Comparison of ENCODE assay signal across 1 cellular context in the genomic region with DNA sequence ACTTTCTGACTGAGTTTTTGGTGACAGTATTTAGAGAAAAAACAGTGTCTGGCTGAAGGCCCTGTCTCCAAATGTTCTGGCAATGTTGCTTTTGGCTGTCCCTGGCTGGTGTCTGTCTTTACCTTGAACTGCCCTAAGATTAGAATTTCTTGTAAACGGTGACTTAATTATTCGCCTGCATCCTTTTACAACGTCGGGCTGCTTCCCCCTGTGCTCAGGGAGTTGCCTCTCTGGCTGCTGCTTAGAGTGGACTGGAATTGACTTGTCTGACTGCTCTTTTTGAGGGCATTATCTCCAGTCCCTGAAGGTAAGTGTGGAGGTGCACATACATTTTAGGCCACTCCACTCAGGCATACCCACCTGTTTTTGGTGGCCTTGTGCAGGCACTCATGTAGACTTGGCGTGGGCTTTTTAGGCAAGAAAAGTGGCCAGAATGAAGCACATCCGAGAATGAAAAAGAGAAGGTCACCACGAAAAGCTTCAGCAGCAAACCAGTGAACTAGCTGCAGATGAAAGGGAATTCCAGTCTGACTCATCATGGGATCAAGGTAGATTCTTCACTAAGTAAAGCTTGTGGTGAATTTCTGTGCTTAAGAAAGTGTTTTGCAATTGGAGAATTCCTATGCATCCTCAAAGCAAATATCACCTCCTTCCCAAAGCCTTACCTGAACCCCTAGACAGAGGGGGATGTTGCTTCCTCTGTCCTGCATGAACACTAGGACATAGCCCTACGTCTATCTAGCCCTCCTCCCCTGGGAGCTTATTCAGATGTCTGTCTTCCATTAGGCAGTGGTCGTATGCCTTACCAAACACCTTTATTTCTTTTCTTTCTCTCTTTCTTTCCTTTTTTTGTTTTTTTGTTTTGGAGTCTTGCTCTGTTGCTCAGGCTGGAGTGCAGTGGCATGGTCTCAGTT.
TF ChIP-seq lines count a peak whose summit lies in the region.

No MANE protein-coding gene starts in this region.

TF ChIP-seq in WTC11, 78 proteins besides CTCF, POLR2A, EP300 and RAD21 (continued from another document):
- TF ChIP-seq, protein P1, sequence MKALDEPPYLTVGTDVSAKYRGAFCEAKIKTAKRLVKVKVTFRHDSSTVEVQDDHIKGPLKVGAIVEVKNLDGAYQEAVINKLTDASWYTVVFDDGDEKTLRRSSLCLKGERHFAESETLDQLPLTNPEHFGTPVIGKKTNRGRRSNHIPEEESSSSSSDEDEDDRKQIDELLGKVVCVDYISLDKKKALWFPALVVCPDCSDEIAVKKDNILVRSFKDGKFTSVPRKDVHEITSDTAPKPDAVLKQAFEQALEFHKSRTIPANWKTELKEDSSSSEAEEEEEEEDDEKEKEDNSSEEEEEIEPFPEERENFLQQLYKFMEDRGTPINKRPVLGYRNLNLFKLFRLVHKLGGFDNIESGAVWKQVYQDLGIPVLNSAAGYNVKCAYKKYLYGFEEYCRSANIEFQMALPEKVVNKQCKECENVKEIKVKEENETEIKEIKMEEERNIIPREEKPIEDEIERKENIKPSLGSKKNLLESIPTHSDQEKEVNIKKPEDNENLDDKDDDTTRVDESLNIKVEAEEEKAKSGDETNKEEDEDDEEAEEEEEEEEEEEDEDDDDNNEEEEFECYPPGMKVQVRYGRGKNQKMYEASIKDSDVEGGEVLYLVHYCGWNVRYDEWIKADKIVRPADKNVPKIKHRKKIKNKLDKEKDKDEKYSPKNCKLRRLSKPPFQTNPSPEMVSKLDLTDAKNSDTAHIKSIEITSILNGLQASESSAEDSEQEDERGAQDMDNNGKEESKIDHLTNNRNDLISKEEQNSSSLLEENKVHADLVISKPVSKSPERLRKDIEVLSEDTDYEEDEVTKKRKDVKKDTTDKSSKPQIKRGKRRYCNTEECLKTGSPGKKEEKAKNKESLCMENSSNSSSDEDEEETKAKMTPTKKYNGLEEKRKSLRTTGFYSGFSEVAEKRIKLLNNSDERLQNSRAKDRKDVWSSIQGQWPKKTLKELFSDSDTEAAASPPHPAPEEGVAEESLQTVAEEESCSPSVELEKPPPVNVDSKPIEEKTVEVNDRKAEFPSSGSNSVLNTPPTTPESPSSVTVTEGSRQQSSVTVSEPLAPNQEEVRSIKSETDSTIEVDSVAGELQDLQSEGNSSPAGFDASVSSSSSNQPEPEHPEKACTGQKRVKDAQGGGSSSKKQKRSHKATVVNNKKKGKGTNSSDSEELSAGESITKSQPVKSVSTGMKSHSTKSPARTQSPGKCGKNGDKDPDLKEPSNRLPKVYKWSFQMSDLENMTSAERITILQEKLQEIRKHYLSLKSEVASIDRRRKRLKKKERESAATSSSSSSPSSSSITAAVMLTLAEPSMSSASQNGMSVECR (CRISPR knock-in tag; IDR thresholded peaks at IDR 0.05; ENCODE audit: borderline replicate concordance): no peak
- TF ChIP-seq, protein P2, sequence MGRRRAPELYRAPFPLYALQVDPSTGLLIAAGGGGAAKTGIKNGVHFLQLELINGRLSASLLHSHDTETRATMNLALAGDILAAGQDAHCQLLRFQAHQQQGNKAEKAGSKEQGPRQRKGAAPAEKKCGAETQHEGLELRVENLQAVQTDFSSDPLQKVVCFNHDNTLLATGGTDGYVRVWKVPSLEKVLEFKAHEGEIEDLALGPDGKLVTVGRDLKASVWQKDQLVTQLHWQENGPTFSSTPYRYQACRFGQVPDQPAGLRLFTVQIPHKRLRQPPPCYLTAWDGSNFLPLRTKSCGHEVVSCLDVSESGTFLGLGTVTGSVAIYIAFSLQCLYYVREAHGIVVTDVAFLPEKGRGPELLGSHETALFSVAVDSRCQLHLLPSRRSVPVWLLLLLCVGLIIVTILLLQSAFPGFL (CRISPR knock-in tag; IDR thresholded peaks at IDR 0.05; ENCODE audit: borderline replicate concordance): no peak
- TF ChIP-seq NFATC4 (CRISPR knock-in tag; IDR thresholded peaks at IDR 0.05): no peak
- TF ChIP-seq, protein P3, sequence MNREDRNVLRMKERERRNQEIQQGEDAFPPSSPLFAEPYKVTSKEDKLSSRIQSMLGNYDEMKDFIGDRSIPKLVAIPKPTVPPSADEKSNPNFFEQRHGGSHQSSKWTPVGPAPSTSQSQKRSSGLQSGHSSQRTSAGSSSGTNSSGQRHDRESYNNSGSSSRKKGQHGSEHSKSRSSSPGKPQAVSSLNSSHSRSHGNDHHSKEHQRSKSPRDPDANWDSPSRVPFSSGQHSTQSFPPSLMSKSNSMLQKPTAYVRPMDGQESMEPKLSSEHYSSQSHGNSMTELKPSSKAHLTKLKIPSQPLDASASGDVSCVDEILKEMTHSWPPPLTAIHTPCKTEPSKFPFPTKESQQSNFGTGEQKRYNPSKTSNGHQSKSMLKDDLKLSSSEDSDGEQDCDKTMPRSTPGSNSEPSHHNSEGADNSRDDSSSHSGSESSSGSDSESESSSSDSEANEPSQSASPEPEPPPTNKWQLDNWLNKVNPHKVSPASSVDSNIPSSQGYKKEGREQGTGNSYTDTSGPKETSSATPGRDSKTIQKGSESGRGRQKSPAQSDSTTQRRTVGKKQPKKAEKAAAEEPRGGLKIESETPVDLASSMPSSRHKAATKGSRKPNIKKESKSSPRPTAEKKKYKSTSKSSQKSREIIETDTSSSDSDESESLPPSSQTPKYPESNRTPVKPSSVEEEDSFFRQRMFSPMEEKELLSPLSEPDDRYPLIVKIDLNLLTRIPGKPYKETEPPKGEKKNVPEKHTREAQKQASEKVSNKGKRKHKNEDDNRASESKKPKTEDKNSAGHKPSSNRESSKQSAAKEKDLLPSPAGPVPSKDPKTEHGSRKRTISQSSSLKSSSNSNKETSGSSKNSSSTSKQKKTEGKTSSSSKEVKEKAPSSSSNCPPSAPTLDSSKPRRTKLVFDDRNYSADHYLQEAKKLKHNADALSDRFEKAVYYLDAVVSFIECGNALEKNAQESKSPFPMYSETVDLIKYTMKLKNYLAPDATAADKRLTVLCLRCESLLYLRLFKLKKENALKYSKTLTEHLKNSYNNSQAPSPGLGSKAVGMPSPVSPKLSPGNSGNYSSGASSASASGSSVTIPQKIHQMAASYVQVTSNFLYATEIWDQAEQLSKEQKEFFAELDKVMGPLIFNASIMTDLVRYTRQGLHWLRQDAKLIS (CRISPR knock-in tag; IDR thresholded peaks at IDR 0.05; ENCODE audit: borderline replicate concordance): no peak
